Comparison of ENCODE assay signal across 1 cellular context in the genomic region with DNA sequence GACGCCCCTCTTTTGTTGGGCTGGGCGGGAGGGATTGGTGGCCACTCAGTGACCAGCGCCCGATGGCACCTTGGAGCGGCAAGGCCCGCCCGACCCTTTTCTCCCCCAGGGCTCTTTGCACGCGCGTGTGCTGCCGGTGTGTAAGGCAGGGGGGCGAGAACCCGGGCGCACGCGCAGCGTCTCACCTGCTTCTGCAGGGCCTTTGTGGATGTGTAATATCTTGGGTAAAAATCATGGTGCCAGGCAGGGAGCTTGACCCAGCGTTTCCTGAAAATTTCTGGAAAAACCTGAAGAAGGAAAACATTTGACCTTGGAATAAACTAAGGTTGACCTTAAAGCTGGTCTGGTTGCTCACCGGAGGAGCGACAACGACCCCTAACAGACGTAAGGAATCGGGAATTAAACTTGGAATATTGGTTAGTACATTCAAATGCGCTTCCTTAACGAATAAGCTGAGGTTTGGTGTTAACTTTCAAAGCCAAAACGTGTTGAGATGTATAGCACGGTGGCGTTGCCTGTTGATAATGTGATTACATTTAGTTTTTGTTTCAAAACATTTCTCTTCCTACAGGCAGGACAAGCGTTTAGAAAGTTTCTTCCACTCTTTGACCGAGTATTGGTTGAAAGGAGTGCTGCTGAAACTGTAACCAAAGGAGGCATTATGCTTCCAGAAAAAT.
TF ChIP-seq lines count a peak whose summit lies in the region.

No MANE protein-coding gene starts in this region.

TF ChIP-seq in HepG2, 621 proteins besides CTCF, POLR2A, EP300 and RAD21 (continued from another document and continues in another):
- TF ChIP-seq ZNF577 (CRISPR knock-in tag; IDR thresholded peaks at IDR 0.05; ENCODE audit: borderline replicate concordance, low read depth) = no peak
- no peak for TF ChIP-seq GLI4 (CRISPR knock-in tag; IDR thresholded peaks at IDR 0.05; ENCODE audit: borderline replicate concordance)
- no peak for TF ChIP-seq KLF11 (CRISPR knock-in tag; IDR thresholded peaks at IDR 0.05)
- 0 out of 2 replicates have a peak, but pooled peaks have one; percentile 21 for TF ChIP-seq TEF (CRISPR knock-in tag; IDR thresholded peaks at IDR 0.05)
- TF ChIP-seq LCORL (IDR thresholded peaks at IDR 0.05) = no peak
- no peak for TF ChIP-seq LCORL (CRISPR knock-in tag; IDR thresholded peaks at IDR 0.05)
- TF ChIP-seq ZNF773 (CRISPR knock-in tag; IDR thresholded peaks at IDR 0.05; ENCODE audit: borderline replicate concordance) = 0 out of 2 replicates have a peak, but pooled peaks have one; percentile 71
- no peak for TF ChIP-seq ZNF619 (CRISPR knock-in tag; IDR thresholded peaks at IDR 0.05)
- no peak for TF ChIP-seq BHLHE40 (IDR thresholded peaks at IDR 0.05; ENCODE audit: low read length)
- TF ChIP-seq ZNF570 (CRISPR knock-in tag; IDR thresholded peaks at IDR 0.05; ENCODE audit: borderline replicate concordance) = no peak
- no peak for TF ChIP-seq NFATC3 (CRISPR knock-in tag; IDR thresholded peaks at IDR 0.05)
- no peak for TF ChIP-seq PHF21A (CRISPR knock-in tag; IDR thresholded peaks at IDR 0.05)
- peak; percentile 64; the same call in 1 of the 2 replicates for TF ChIP-seq BRD4 (CRISPR knock-in tag; IDR thresholded peaks at IDR 0.05)
- no peak for TF ChIP-seq EHMT2 (IDR thresholded peaks at IDR 0.05; ENCODE audit: borderline replicate concordance, low read depth, low read length)
- TF ChIP-seq, protein P1, sequence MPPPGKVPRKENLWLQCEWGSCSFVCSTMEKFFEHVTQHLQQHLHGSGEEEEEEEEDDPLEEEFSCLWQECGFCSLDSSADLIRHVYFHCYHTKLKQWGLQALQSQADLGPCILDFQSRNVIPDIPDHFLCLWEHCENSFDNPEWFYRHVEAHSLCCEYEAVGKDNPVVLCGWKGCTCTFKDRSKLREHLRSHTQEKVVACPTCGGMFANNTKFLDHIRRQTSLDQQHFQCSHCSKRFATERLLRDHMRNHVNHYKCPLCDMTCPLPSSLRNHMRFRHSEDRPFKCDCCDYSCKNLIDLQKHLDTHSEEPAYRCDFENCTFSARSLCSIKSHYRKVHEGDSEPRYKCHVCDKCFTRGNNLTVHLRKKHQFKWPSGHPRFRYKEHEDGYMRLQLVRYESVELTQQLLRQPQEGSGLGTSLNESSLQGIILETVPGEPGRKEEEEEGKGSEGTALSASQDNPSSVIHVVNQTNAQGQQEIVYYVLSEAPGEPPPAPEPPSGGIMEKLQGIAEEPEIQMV (CRISPR knock-in tag; IDR thresholded peaks at IDR 0.05; ENCODE audit: low read depth) = no peak
- TF ChIP-seq MXI1 (IDR thresholded peaks at IDR 0.05; ENCODE audit: borderline replicate concordance, low read depth, low read length) = no peak
- TF ChIP-seq SRY (CRISPR knock-in tag; IDR thresholded peaks at IDR 0.05) = no peak
- TF ChIP-seq ZNF704 (CRISPR knock-in tag; IDR thresholded peaks at IDR 0.05; ENCODE audit: borderline replicate concordance) = no peak
- TF ChIP-seq ZNF687 (CRISPR knock-in tag; IDR thresholded peaks at IDR 0.05) = no peak
- no peak for TF ChIP-seq YEATS4 (CRISPR knock-in tag; IDR thresholded peaks at IDR 0.05; ENCODE audit: borderline replicate concordance)
- TF ChIP-seq HOMEZ (CRISPR knock-in tag; IDR thresholded peaks at IDR 0.05; ENCODE audit: low read depth) = no peak
- no peak for TF ChIP-seq RNF2 (conservative IDR thresholded peaks at IDR 0.05; ENCODE audit: low read depth)
- TF ChIP-seq SMAD1 (CRISPR knock-in tag; IDR thresholded peaks at IDR 0.05; ENCODE audit: borderline replicate concordance, low read depth) = no peak
- TF ChIP-seq NFYC (CRISPR knock-in tag; IDR thresholded peaks at IDR 0.05) = no peak
- 0 out of 2 replicates have a peak, but pooled peaks have one; percentile 75 for TF ChIP-seq PBX3 (CRISPR knock-in tag; IDR thresholded peaks at IDR 0.05; ENCODE audit: borderline replicate concordance)
- TF ChIP-seq RFXAP (CRISPR knock-in tag; IDR thresholded peaks at IDR 0.05; ENCODE audit: borderline replicate concordance) = no peak; the same call in 1 of the 2 replicates
- no peak for TF ChIP-seq ZNF772 (CRISPR knock-in tag; IDR thresholded peaks at IDR 0.05)
- TF ChIP-seq ZNF256 (CRISPR knock-in tag; conservative IDR thresholded peaks at IDR 0.05) = no peak
- TF ChIP-seq ZNF850 (CRISPR knock-in tag; conservative IDR thresholded peaks at IDR 0.05) = no peak
- 0 out of 2 replicates have a peak, but pooled peaks have one; percentile 46 for TF ChIP-seq NPAS2 (CRISPR knock-in tag; IDR thresholded peaks at IDR 0.05; ENCODE audit: borderline replicate concordance)
- TF ChIP-seq MBNL3 (CRISPR knock-in tag; conservative IDR thresholded peaks at IDR 0.05) = no peak
- 0 out of 2 replicates have a peak, but pooled peaks have one; percentile 4 for TF ChIP-seq TCF7 (IDR thresholded peaks at IDR 0.05; ENCODE audit: low read depth)
- TF ChIP-seq ESRRA (CRISPR knock-in tag; IDR thresholded peaks at IDR 0.05; ENCODE audit: low read depth) = 0 out of 2 replicates have a peak, but pooled peaks have one; percentile 15
- TF ChIP-seq ZKSCAN8 (CRISPR knock-in tag; IDR thresholded peaks at IDR 0.05; ENCODE audit: borderline replicate concordance) = no peak
- no peak for TF ChIP-seq CBX1 (IDR thresholded peaks at IDR 0.05; ENCODE audit: low read depth)
- no peak for TF ChIP-seq SRSF1 (optimal IDR thresholded peaks at IDR 0.05; ENCODE audit: low read depth, low read length)
- no peak for TF ChIP-seq RFXANK (CRISPR knock-in tag; IDR thresholded peaks at IDR 0.05)
- TF ChIP-seq ZFX (CRISPR knock-in tag; IDR thresholded peaks at IDR 0.05; ENCODE audit: low read depth) = no peak; the same call in 1 of the 2 replicates
- TF ChIP-seq MAF1 (CRISPR knock-in tag; IDR thresholded peaks at IDR 0.05; ENCODE audit: borderline replicate concordance) = 0 out of 2 replicates have a peak, but pooled peaks have one; percentile 10
- no peak for TF ChIP-seq ZFP41 (CRISPR knock-in tag; IDR thresholded peaks at IDR 0.05; ENCODE audit: borderline replicate concordance)
- 0 out of 2 replicates have a peak, but pooled peaks have one; percentile 0 for TF ChIP-seq ZNF383 (CRISPR knock-in tag; IDR thresholded peaks at IDR 0.05; ENCODE audit: borderline replicate concordance)
- TF ChIP-seq RBFOX2 (IDR thresholded peaks at IDR 0.05; ENCODE audit: low read depth, low read length) = peak; percentile 13
- TF ChIP-seq, protein P2, sequence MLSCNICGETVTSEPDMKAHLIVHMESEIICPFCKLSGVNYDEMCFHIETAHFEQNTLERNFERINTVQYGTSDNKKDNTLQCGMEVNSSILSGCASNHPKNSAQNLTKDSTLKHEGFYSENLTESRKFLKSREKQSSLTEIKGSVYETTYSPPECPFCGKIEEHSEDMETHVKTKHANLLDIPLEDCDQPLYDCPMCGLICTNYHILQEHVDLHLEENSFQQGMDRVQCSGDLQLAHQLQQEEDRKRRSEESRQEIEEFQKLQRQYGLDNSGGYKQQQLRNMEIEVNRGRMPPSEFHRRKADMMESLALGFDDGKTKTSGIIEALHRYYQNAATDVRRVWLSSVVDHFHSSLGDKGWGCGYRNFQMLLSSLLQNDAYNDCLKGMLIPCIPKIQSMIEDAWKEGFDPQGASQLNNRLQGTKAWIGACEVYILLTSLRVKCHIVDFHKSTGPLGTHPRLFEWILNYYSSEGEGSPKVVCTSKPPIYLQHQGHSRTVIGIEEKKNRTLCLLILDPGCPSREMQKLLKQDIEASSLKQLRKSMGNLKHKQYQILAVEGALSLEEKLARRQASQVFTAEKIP (CRISPR knock-in tag; IDR thresholded peaks at IDR 0.05; ENCODE audit: borderline replicate concordance) = no peak
- TF ChIP-seq, protein P3, sequence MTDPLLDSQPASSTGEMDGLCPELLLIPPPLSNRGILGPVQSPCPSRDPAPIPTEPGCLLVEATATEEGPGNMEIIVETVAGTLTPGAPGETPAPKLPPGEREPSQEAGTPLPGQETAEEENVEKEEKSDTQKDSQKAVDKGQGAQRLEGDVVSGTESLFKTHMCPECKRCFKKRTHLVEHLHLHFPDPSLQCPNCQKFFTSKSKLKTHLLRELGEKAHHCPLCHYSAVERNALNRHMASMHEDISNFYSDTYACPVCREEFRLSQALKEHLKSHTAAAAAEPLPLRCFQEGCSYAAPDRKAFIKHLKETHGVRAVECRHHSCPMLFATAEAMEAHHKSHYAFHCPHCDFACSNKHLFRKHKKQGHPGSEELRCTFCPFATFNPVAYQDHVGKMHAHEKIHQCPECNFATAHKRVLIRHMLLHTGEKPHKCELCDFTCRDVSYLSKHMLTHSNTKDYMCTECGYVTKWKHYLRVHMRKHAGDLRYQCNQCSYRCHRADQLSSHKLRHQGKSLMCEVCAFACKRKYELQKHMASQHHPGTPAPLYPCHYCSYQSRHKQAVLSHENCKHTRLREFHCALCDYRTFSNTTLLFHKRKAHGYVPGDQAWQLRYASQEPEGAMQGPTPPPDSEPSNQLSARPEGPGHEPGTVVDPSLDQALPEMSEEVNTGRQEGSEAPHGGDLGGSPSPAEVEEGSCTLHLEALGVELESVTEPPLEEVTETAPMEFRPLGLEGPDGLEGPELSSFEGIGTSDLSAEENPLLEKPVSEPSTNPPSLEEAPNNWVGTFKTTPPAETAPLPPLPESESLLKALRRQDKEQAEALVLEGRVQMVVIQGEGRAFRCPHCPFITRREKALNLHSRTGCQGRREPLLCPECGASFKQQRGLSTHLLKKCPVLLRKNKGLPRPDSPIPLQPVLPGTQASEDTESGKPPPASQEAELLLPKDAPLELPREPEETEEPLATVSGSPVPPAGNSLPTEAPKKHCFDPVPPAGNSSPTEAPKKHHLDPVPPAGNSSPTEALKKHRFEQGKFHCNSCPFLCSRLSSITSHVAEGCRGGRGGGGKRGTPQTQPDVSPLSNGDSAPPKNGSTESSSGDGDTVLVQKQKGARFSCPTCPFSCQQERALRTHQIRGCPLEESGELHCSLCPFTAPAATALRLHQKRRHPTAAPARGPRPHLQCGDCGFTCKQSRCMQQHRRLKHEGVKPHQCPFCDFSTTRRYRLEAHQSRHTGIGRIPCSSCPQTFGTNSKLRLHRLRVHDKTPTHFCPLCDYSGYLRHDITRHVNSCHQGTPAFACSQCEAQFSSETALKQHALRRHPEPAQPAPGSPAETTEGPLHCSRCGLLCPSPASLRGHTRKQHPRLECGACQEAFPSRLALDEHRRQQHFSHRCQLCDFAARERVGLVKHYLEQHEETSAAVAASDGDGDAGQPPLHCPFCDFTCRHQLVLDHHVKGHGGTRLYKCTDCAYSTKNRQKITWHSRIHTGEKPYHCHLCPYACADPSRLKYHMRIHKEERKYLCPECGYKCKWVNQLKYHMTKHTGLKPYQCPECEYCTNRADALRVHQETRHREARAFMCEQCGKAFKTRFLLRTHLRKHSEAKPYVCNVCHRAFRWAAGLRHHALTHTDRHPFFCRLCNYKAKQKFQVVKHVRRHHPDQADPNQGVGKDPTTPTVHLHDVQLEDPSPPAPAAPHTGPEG (CRISPR knock-in tag; IDR thresholded peaks at IDR 0.05) = peak; percentile 63
